ENCODE assay signal across 1 cellular context in genomic region chr16:88760424-88761142, GRCh38.
TF ChIP-seq lines count a peak whose summit lies in the region.

No MANE protein-coding gene starts in this region.

TF ChIP-seq in HepG2, 621 proteins besides CTCF, POLR2A, EP300 and RAD21 (continued from another document and continues in another):
- TF ChIP-seq HMGXB3 (CRISPR knock-in tag; IDR thresholded peaks at IDR 0.05; ENCODE audit: borderline replicate concordance) (no peak), JDP2 (CRISPR knock-in tag; IDR thresholded peaks at IDR 0.05; ENCODE audit: borderline replicate concordance) (no peak), ZNF572 (CRISPR knock-in tag; IDR thresholded peaks at IDR 0.05) (0 out of 2 replicates have a peak, but pooled peaks have one; percentile 65), CHCHD3 (CRISPR knock-in tag; IDR thresholded peaks at IDR 0.05) (no peak), PPARG (CRISPR knock-in tag; conservative IDR thresholded peaks at IDR 0.05) (peak; percentile 58; the same call in 1 of the 2 replicates), MXD3 (CRISPR knock-in tag; IDR thresholded peaks at IDR 0.05) (no peak), ZNF543 (CRISPR knock-in tag; IDR thresholded peaks at IDR 0.05) (peak; percentile 63; the same call in 1 of the 2 replicates), CSRNP1 (CRISPR knock-in tag; IDR thresholded peaks at IDR 0.05) (0 out of 2 replicates have a peak, but pooled peaks have one; percentile 10), ELF1 (CRISPR knock-in tag; IDR thresholded peaks at IDR 0.05) (no peak), HDAC1 (CRISPR knock-in tag; IDR thresholded peaks at IDR 0.05) (peak; percentile 66; the same call in 1 of the 2 replicates), JUNB (CRISPR knock-in tag; IDR thresholded peaks at IDR 0.05; ENCODE audit: borderline replicate concordance) (no peak), STAT5B (CRISPR knock-in tag; IDR thresholded peaks at IDR 0.05) (no peak), HNF4A (CRISPR knock-in tag; IDR thresholded peaks at IDR 0.05) (peak; percentile 61), PAXIP1 (CRISPR knock-in tag; conservative IDR thresholded peaks at IDR 0.05) (0 out of 2 replicates have a peak, but pooled peaks have one; percentile 22), NFKB2 (CRISPR knock-in tag; IDR thresholded peaks at IDR 0.05; ENCODE audit: borderline replicate concordance) (no peak), RCOR2 (CRISPR knock-in tag; IDR thresholded peaks at IDR 0.05) (no peak), ZNF574 (CRISPR knock-in tag; IDR thresholded peaks at IDR 0.05) (peak; percentile 9; the same call in 1 of the 2 replicates), MAF1 (CRISPR knock-in tag; IDR thresholded peaks at IDR 0.05; ENCODE audit: borderline replicate concordance) (no peak), ZNF687 (CRISPR knock-in tag; IDR thresholded peaks at IDR 0.05) (peak; percentile 57), SP5 (CRISPR knock-in tag; IDR thresholded peaks at IDR 0.05; ENCODE audit: borderline replicate concordance, low read depth) (no peak), HOXA3 (CRISPR knock-in tag; IDR thresholded peaks at IDR 0.05) (no peak), KLF13 (CRISPR knock-in tag; IDR thresholded peaks at IDR 0.05) (no peak), ZNF331 (CRISPR knock-in tag; IDR thresholded peaks at IDR 0.05) (no peak), HNF4G (IDR thresholded peaks at IDR 0.05; ENCODE audit: borderline replicate concordance, low read depth, low read length) (peak; percentile 55; the same call in 1 of the 2 replicates), HNF4G (CRISPR knock-in tag; IDR thresholded peaks at IDR 0.05; ENCODE audit: borderline replicate concordance, low read depth) (0 out of 2 replicates have a peak, but pooled peaks have one; percentile 36), ZNF709 (CRISPR knock-in tag; IDR thresholded peaks at IDR 0.05) (no peak), MAFG (CRISPR knock-in tag; IDR thresholded peaks at IDR 0.05) (0 out of 2 replicates have a peak, but pooled peaks have one; percentile 35), ZNF792 (CRISPR knock-in tag; IDR thresholded peaks at IDR 0.05) (no peak)
- TF ChIP-seq, protein P1, sequence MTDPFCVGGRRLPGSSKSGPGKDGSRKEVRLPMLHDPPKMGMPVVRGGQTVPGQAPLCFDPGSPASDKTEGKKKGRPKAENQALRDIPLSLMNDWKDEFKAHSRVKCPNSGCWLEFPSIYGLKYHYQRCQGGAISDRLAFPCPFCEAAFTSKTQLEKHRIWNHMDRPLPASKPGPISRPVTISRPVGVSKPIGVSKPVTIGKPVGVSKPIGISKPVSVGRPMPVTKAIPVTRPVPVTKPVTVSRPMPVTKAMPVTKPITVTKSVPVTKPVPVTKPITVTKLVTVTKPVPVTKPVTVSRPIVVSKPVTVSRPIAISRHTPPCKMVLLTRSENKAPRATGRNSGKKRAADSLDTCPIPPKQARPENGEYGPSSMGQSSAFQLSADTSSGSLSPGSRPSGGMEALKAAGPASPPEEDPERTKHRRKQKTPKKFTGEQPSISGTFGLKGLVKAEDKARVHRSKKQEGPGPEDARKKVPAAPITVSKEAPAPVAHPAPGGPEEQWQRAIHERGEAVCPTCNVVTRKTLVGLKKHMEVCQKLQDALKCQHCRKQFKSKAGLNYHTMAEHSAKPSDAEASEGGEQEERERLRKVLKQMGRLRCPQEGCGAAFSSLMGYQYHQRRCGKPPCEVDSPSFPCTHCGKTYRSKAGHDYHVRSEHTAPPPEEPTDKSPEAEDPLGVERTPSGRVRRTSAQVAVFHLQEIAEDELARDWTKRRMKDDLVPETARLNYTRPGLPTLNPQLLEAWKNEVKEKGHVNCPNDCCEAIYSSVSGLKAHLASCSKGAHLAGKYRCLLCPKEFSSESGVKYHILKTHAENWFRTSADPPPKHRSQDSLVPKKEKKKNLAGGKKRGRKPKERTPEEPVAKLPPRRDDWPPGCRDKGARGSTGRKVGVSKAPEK (CRISPR knock-in tag; IDR thresholded peaks at IDR 0.05; ENCODE audit: borderline replicate concordance) = 0 out of 2 replicates have a peak, but pooled peaks have one; percentile 54
- TF ChIP-seq, protein P2, sequence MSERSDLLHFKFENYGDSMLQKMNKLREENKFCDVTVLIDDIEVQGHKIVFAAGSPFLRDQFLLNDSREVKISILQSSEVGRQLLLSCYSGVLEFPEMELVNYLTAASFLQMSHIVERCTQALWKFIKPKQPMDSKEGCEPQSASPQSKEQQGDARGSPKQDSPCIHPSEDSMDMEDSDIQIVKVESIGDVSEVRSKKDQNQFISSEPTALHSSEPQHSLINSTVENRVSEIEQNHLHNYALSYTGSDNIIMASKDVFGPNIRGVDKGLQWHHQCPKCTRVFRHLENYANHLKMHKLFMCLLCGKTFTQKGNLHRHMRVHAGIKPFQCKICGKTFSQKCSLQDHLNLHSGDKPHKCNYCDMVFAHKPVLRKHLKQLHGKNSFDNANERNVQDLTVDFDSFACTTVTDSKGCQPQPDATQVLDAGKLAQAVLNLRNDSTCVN (CRISPR knock-in tag; IDR thresholded peaks at IDR 0.05; ENCODE audit: borderline replicate concordance) = no peak
- TF ChIP-seq, protein P3, sequence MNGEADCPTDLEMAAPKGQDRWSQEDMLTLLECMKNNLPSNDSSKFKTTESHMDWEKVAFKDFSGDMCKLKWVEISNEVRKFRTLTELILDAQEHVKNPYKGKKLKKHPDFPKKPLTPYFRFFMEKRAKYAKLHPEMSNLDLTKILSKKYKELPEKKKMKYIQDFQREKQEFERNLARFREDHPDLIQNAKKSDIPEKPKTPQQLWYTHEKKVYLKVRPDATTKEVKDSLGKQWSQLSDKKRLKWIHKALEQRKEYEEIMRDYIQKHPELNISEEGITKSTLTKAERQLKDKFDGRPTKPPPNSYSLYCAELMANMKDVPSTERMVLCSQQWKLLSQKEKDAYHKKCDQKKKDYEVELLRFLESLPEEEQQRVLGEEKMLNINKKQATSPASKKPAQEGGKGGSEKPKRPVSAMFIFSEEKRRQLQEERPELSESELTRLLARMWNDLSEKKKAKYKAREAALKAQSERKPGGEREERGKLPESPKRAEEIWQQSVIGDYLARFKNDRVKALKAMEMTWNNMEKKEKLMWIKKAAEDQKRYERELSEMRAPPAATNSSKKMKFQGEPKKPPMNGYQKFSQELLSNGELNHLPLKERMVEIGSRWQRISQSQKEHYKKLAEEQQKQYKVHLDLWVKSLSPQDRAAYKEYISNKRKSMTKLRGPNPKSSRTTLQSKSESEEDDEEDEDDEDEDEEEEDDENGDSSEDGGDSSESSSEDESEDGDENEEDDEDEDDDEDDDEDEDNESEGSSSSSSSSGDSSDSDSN (CRISPR knock-in tag; IDR thresholded peaks at IDR 0.05) = peak; percentile 37; the same call in 1 of the 2 replicates
